Comparison of ENCODE assay signal across 17 cellular contexts in genomic region chr11:72652871-72653615, GRCh38. TPM values are rescaled to one million over a fixed set of nuclear protein-coding genes. Genes with fewer than 3 reads are reported as not detected.
DNase-seq lines count a peak whose midpoint lies in the region; ATAC-seq and TF ChIP-seq lines count a peak whose summit lies in the region.
"Had no signal": no experiment of that assay in that cellular context is flagged by ENCODE, and none has a peak within 500 bp of the region (broad histone marks: within the 10 kb centered on the region; RNA-seq: fewer than 3 reads in every experiment).

No MANE protein-coding gene starts in this region.

- ATAC-seq in WTC11, result peak; percentile 94

- H3K4me3 ChIP-seq in neural progenitor cell, result no peak overlapping the region
- no peak overlapping the region for H3K4me3 ChIP-seq in vagina
- H3K4me3 ChIP-seq: spleen, thoracic aorta had no signal

- no peak for TF ChIP-seq CTCF in WTC11 (IDR thresholded peaks at IDR 0.05)
- no peak for TF ChIP-seq CTCF in neural progenitor cell (IDR thresholded peaks at IDR 0.05)
- TF ChIP-seq CTCF in vagina (IDR thresholded peaks at IDR 0.05), result no peak

- H3K9me3 ChIP-seq in neural progenitor cell (ENCODE audit: low read depth) (no peaks in the 10 kb centered on the region), vagina (no peaks in the 10 kb centered on the region)
- H3K9me3 ChIP-seq: spleen, thoracic aorta had no signal

- H3F3A ChIP-seq in neural progenitor cell (ENCODE audit: low read depth), result peaks cover 16% of the 10 kb centered on the region

- H3K79me2 ChIP-seq in neural progenitor cell (ENCODE audit: low read depth), result no peaks in the 10 kb centered on the region

- H3K4me1 ChIP-seq in neural progenitor cell (peaks cover 24% of the 10 kb centered on the region), vagina (no peaks in the 10 kb centered on the region)

- H3K27me3 ChIP-seq in neural progenitor cell, result no peaks in the 10 kb centered on the region
- no peaks in the 10 kb centered on the region for H3K27me3 ChIP-seq in vagina

- peak overlapping the region; percentile 57 for H3K4me2 ChIP-seq in neural progenitor cell

- no peaks in the 10 kb centered on the region for H4K20me1 ChIP-seq in neural progenitor cell (ENCODE audit: low read depth)

- CTCF ChIA-PET in WTC11 (lab: Charles Lee), result interaction anchor here (1.0 to 5.2 kb wide), 7 partner anchors 10 to 182 kb away, joined by 4 to 22 read pairs (median 9); no protein-coding TSS in a partner anchor

- no peak overlapping the region for H2AFZ ChIP-seq in neural progenitor cell (replicated peaks)

- intact Hi-C loops in vagina (cut with DNase I), result no loop called here

- TF ChIP-seq POLR2A in vagina (IDR thresholded peaks at IDR 0.05), result no peak

- no peak overlapping the region for H3K27ac ChIP-seq in neural progenitor cell
- H3K27ac ChIP-seq in vagina, result no peak overlapping the region
- H3K27ac ChIP-seq: spleen, thoracic aorta had no signal

- POLR2A ChIA-PET in WTC11 (lab: Charles Lee), result no interaction called here

- H3K36me3 ChIP-seq in neural progenitor cell (no peaks in the 10 kb centered on the region), vagina (no peaks in the 10 kb centered on the region)
- H3K36me3 ChIP-seq: spleen, thoracic aorta had no signal

- H3K9me3 Mint-ChIP-seq in WTC11, result no peaks in the 10 kb centered on the region
- no peaks in the 10 kb centered on the region for H3K9me3 Mint-ChIP-seq in neural progenitor cell

- peak; percentile 56 for DNase-seq in DMS53 (lab: John Stamatoyannopoulos, UW)
- no peak for DNase-seq in DMS53 treated with DMSO at 0.1 percent for 48 hours (lab: John Stamatoyannopoulos, UW; ENCODE audit: unreplicated experiment)
- peak; percentile 13 for DNase-seq in NCI-H2196 (lab: John Stamatoyannopoulos, UW; ENCODE audit: unreplicated experiment)
- peak; percentile 78 for DNase-seq in WTC11 (ENCODE audit: low spot score)
- DNase-seq in neural progenitor cell (ENCODE audit: low spot score), result peak; percentile 94
- no peak for DNase-seq in T-helper 1 cell
- no peak for DNase-seq in activated CD4-positive, CD25-positive, alpha-beta regulatory T cell treated with anti-CD3 and anti-CD28 coated beads, Interleukin-2, amount 50 U/mL, for 72 hours
- DNase-seq in vagina (ENCODE audit: extremely low spot score in 2 of 2), result no peak
- DNase-seq: 8988T; activated CD4-positive, CD25-positive, alpha-beta regulatory T cell; activated T-cell treated with anti-CD3 and anti-CD28 coated beads, Interleukin-2, amount 50 U/mL, for 48 hours; amygdala; mesenchymal stem cell; NK-92 treated with Interleukin-12 subunit alpha and Interleukin-12 subunit beta, amount 100 ng/mL, for 24 hours; spleen had no signal

- no peak overlapping the region for H3K4me3 Mint-ChIP-seq in WTC11
- H3K4me3 Mint-ChIP-seq in neural progenitor cell, result peak overlapping the region; percentile 24

- H3K27me3 Mint-ChIP-seq in WTC11 (ENCODE audit: low read depth), result peaks cover 8% of the 10 kb centered on the region
- H3K27me3 Mint-ChIP-seq in neural progenitor cell (ENCODE audit: insufficient read depth, low read depth), result peaks cover 7% of the 10 kb centered on the region

- H3K27ac Mint-ChIP-seq in WTC11 (0 out of 2 replicates have a peak overlapping the region, but pooled peaks have one; percentile 1), neural progenitor cell (peak overlapping the region; percentile 76)

- no peaks in the 10 kb centered on the region for H3K36me3 Mint-ChIP-seq in WTC11
- no peaks in the 10 kb centered on the region for H3K36me3 Mint-ChIP-seq in neural progenitor cell

- H3K4me1 Mint-ChIP-seq in WTC11 (peaks cover 13% of the 10 kb centered on the region), neural progenitor cell (peaks cover 62% of the 10 kb centered on the region)

- H3K9ac ChIP-seq in neural progenitor cell, result no peak overlapping the region

TF ChIP-seq in WTC11, 78 proteins besides CTCF, POLR2A, EP300 and RAD21:
- TF ChIP-seq PRDM15 (CRISPR knock-in tag; IDR thresholded peaks at IDR 0.05) (0 out of 2 replicates have a peak, but pooled peaks have one; percentile 12), JUN (CRISPR knock-in tag; IDR thresholded peaks at IDR 0.05) (no peak), ZBTB21 (CRISPR knock-in tag; IDR thresholded peaks at IDR 0.05; ENCODE audit: borderline replicate concordance) (0 out of 2 replicates have a peak, but pooled peaks have one; percentile 41)

RNA-seq across cellular contexts. Expression of gene PDE2A, which starts 21.2 kb away (rescaled TPM):
- 3.7 to 5.0 TPM (median 4.9 TPM) in 3 replicates for total RNA-seq in WTC11 (2021)
- 0.11 and 2.3 TPM in 2 replicates for total RNA-seq in neural progenitor cell (ENCODE audit: low replicate concordance)
- total RNA-seq in vagina, result 57.0 TPM
- total RNA-seq: osteocyte had no signal

Comparison
In these comparisons a context has a peak if more than half of its experiments do, and no peak if none do; other contexts are left out.
1. DNase-seq: peak in DMS53 (single experiment), NCI-H2196 (single experiment), WTC11 (single experiment) and neural progenitor cell (single experiment); none in DMS53 treated with DMSO at 0.1 percent for 48 hours (single experiment), T-helper 1 cell (0 of 5), activated CD4-positive, CD25-positive, alpha-beta regulatory T cell treated with anti-CD3 and anti-CD28 coated beads, Interleukin-2, amount 50 U/mL, for 72 hours (single experiment) and vagina (0 of 2).